In the genomic region with DNA sequence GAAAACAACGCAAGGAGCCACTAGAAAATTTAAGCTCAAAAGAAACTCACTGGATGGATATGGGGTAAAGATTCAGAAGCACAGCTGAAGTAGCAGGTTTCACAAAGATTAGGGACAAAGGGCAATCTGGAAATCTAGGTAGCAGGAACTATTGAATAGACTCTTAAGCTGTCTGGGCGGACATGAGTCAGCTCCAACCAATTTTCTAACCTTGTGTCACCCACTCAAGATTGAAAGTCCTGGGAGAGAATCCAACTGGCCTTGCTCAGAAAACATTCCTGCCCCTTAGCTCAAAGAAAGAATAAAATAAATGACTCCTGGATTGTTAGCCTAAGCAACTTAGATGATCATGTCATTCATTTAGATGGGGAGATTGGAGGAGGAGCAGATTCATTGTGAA, we compare ENCODE assay signal across 9 cellular contexts.
DNase-seq lines count a peak whose midpoint lies in the region; ATAC-seq and TF ChIP-seq lines count a peak whose summit lies in the region.
"Had no signal": no experiment of that assay in that cellular context is flagged by ENCODE, and none has a peak within 500 bp of the region (broad histone marks: within the 10 kb centered on the region; RNA-seq: fewer than 3 reads in every experiment).

No MANE protein-coding gene starts in this region.

- peak; percentile 18 for DNase-seq in GOT3 (lab: John Stamatoyannopoulos, UW)
- peak; percentile 73 to 80 for DNase-seq in SJSA1 (ENCODE audit: low read depth in 1 of 2, low spot score in 2 of 2)
- DNase-seq in fibroblast of the conjunctiva (ENCODE audit: low read depth) = peak; percentile 9
- no peak for DNase-seq in thoracic aorta (ENCODE audit: low spot score)
- no peak for DNase-seq in SIG-M5 treated with dmso at 0.1 percent for 504 hours (lab: John Stamatoyannopoulos, UW; ENCODE audit: unreplicated experiment)
- DNase-seq: effector CD4-positive, alpha-beta T cell; kidney had no signal

- no peaks in the 10 kb centered on the region for H3K9me3 ChIP-seq in SJSA1 (replicated peaks)
- no peaks in the 10 kb centered on the region for H3K9me3 ChIP-seq in thoracic aorta

- TF ChIP-seq CTCF in thoracic aorta (IDR thresholded peaks at IDR 0.05) = no peak

- H3K4me3 ChIP-seq in SJSA1 (no peak overlapping the region), thoracic aorta (no peak overlapping the region)

- H3K27me3 ChIP-seq in SJSA1 (replicated peaks) (no peaks in the 10 kb centered on the region), thoracic aorta (replicated peaks; ENCODE audit: insufficient read depth) (no peaks in the 10 kb centered on the region)

- H3K4me1 ChIP-seq in SJSA1 (replicated peaks) (peaks cover 17% of the 10 kb centered on the region), thoracic aorta (ENCODE audit: control insufficient read depth in 1 of 2, low read depth in 2 of 2) (peaks cover 8 to 27% of the 10 kb centered on the region in 2 donors)

- ATAC-seq in thoracic aorta (ENCODE audit: insufficient number of reproducible peaks, low FRiP score, low read depth) = peak; percentile 80
- ATAC-seq in HG03108 (IDR thresholded peaks at IDR 0.05; ENCODE audit: unreplicated experiment) = no peak
- no peak for ATAC-seq in HG03342 (IDR thresholded peaks at IDR 0.05; ENCODE audit: unreplicated experiment)

- H3K36me3 ChIP-seq in SJSA1 (no peaks in the 10 kb centered on the region), thoracic aorta (no peaks in the 10 kb centered on the region)

- H3K27ac ChIP-seq in SJSA1 (peak overlapping the region; percentile 33), thoracic aorta (peak overlapping the region; percentile 71 to 85)

Comparison
In these comparisons a context has a peak if more than half of its experiments do, and no peak if none do; other contexts are left out.
1. DNase-seq: peak in GOT3 (single experiment), SJSA1 (2 of 2) and fibroblast of the conjunctiva (single experiment); none in thoracic aorta (single experiment) and SIG-M5 treated with dmso at 0.1 percent for 504 hours (single experiment).